Comparison of ENCODE assay signal across 21 cellular contexts in genomic region chr22:47056776-47057470, GRCh38.
DNase-seq lines count a peak whose midpoint lies in the region; FAIRE-seq and TF ChIP-seq lines count a peak whose summit lies in the region.
"Had no signal": no experiment of that assay in that cellular context is flagged by ENCODE, and none has a peak within 500 bp of the region (broad histone marks: within the 10 kb centered on the region; RNA-seq: fewer than 3 reads in every experiment).

No MANE protein-coding gene starts in this region.

- CTCF ChIA-PET in activated naive CD4-positive, alpha-beta T cell treated with anti-CD3 and anti-CD28 coated beads, Interleukin-2, amount 10 ng/mL, durations not matched to agents 7 days and 5 days (lab: Charles Lee): no interaction called here

- H3K9ac ChIP-seq in Karpas-422 (ENCODE audit: low read length): peak overlapping the region; percentile 58
- H3K9ac ChIP-seq in kidney (ENCODE audit: low read length in 2 of 2): no peak overlapping the region
- H3K9ac ChIP-seq: BLaER1 treated with 17β-estradiol and CSF1 and Interleukin-3, amounts not matched to agents 10 nM and 100 nM had no signal

- H3K27ac ChIP-seq in Karpas-422 (ENCODE audit: low read length) (peak overlapping the region; percentile 82), kidney (ENCODE audit: low read depth in 2 of 2, low read length in 2 of 2) (no peak overlapping the region), spleen (no peak overlapping the region)
- H3K27ac ChIP-seq: 22Rv1; BLaER1 treated with 17β-estradiol and CSF1 and Interleukin-3, amounts not matched to agents 10 nM and 100 nM had no signal

- 94 to 98% (median 98%) methylated on average over 18 of the region's 18 CpGs for WGBS in spleen, 5 donors

- H3K9me3 Mint-ChIP-seq in activated naive CD4-positive, alpha-beta T cell treated with anti-CD3 and anti-CD28 coated beads, Interleukin-2, amount 10 ng/mL, durations not matched to agents 7 days and 5 days: no peaks in the 10 kb centered on the region
- H3K9me3 Mint-ChIP-seq: CD8-positive, alpha-beta T cell had no signal

- peaks cover 12% of the 10 kb centered on the region; the same call in 1 of the 2 replicates for H3K79me2 ChIP-seq in Karpas-422 (ENCODE audit: low read length)

- peak overlapping the region; percentile 64 for H3K4me2 ChIP-seq in Karpas-422 (ENCODE audit: low read depth, low read length, poor library complexity, severe bottlenecking)
- H3K4me2 ChIP-seq: BLaER1 treated with 17β-estradiol and CSF1 and Interleukin-3, amounts not matched to agents 10 nM and 100 nM had no signal

- no peaks in the 10 kb centered on the region for H3K27me3 Mint-ChIP-seq in activated naive CD4-positive, alpha-beta T cell treated with anti-CD3 and anti-CD28 coated beads, Interleukin-2, amount 10 ng/mL, durations not matched to agents 7 days and 5 days

- no peak overlapping the region for H3K4me3 Mint-ChIP-seq in activated naive CD4-positive, alpha-beta T cell treated with anti-CD3 and anti-CD28 coated beads, Interleukin-2, amount 10 ng/mL, durations not matched to agents 7 days and 5 days
- H3K4me3 Mint-ChIP-seq: CD8-positive, alpha-beta T cell had no signal

- H3K9me2 ChIP-seq in Karpas-422 (replicated peaks; ENCODE audit: insufficient read depth, low read length): no peaks in the 10 kb centered on the region

- H4K20me1 ChIP-seq in Karpas-422 (ENCODE audit: insufficient read depth, low read depth, low read length): no peaks in the 10 kb centered on the region

- TF ChIP-seq POLR2A in spleen (IDR thresholded peaks at IDR 0.05): no peak

- H3K4me1 ChIP-seq in Karpas-422 (ENCODE audit: low read length): peaks cover 65% of the 10 kb centered on the region
- no peaks in the 10 kb centered on the region for H3K4me1 ChIP-seq in kidney (ENCODE audit: control insufficient read depth in 1 of 2, insufficient read depth in 1 of 2, low read depth in 1 of 2, low read length in 2 of 2)
- peaks cover 0 to 19% (median 0%) of the 10 kb centered on the region in 6 donors for H3K4me1 ChIP-seq in spleen

- H3K27me3 ChIP-seq in Karpas-422 (ENCODE audit: low read length): no peaks in the 10 kb centered on the region
- H3K27me3 ChIP-seq in spleen (replicated peaks in 1 of 7): no peaks in the 10 kb centered on the region
- H3K27me3 ChIP-seq: BLaER1 treated with 17β-estradiol and CSF1 and Interleukin-3, amounts not matched to agents 10 nM and 100 nM had no signal

- H3K27ac Mint-ChIP-seq in activated naive CD4-positive, alpha-beta T cell treated with anti-CD3 and anti-CD28 coated beads, Interleukin-2, amount 10 ng/mL, durations not matched to agents 7 days and 5 days: peak overlapping the region; percentile 58

- intact Hi-C loops in kidney (cut with DNase I) (no loop called here), spleen (cut with DNase I; ENCODE audit: low total_unique reads) (no loop called here)

- no peak for FAIRE-seq in kidney (lab: Jason Lieb, UNC)
- FAIRE-seq: GM12891 had no signal

- H3K4me1 Mint-ChIP-seq in activated naive CD4-positive, alpha-beta T cell treated with anti-CD3 and anti-CD28 coated beads, Interleukin-2, amount 10 ng/mL, durations not matched to agents 7 days and 5 days: no peaks in the 10 kb centered on the region

- H3K4me3 ChIP-seq in Karpas-422 (ENCODE audit: low read length): no peak overlapping the region; the same call in 1 of the 2 replicates
- H3K4me3 ChIP-seq in kidney (ENCODE audit: low read length in 2 of 2): no peak overlapping the region
- H3K4me3 ChIP-seq in spleen: no peak overlapping the region
- H3K4me3 ChIP-seq: BLaER1 treated with 17β-estradiol and CSF1 and Interleukin-3, amounts not matched to agents 10 nM and 100 nM had no signal

- no peak for DNase-seq in activated naive CD4-positive, alpha-beta T cell treated with anti-CD3 and anti-CD28 coated beads, Interleukin-2, amount 10 ng/mL, durations not matched to agents 7 days and 5 days
- no peak for DNase-seq in activated naive CD4-positive, alpha-beta T cell treated with anti-CD3 and anti-CD28 coated beads, Interleukin-2, amount 50 U/mL, for 16 hours
- DNase-seq in Karpas-422: no peak
- peak; percentile 59 for DNase-seq in kidney
- DNase-seq in spleen: peak; percentile 47
- DNase-seq in inferior parietal cortex (ENCODE audit: extremely low spot score): no peak
- no peak for DNase-seq in NCI-H187 treated with DMSO at 0.1 percent for 48 hours (lab: John Stamatoyannopoulos, UW)
- no peak for DNase-seq in 8988T
- DNase-seq: CD8-positive, alpha-beta T cell; DMS153; HCEC 1CT; KG1; NCI-H1105; NCI-H2081; NCI-H2171 treated with DMSO at 0.1 percent for 48 hours; NCI-H446; NCI-H526; SHP77 treated with DMSO at 0.1 percent for 48 hours had no signal

- H3K36me3 ChIP-seq in Karpas-422 (ENCODE audit: insufficient read depth, low read length) (no peaks in the 10 kb centered on the region), kidney (ENCODE audit: control insufficient read depth in 1 of 2, insufficient read depth in 2 of 2, low read length in 2 of 2) (peaks cover 3 to 6% of the 10 kb centered on the region in 2 donors), spleen (peaks cover 0 to 97% (median 16%) of the 10 kb centered on the region in 6 donors)

- H3K9me3 ChIP-seq in Karpas-422 (ENCODE audit: low read length) (no peaks in the 10 kb centered on the region), kidney (ENCODE audit: control insufficient read depth in 1 of 2, low read length in 2 of 2) (no peaks in the 10 kb centered on the region), spleen (no peaks in the 10 kb centered on the region)
- H3K9me3 ChIP-seq: BLaER1 treated with 17β-estradiol and CSF1 and Interleukin-3, amounts not matched to agents 10 nM and 100 nM had no signal

- no peak for TF ChIP-seq CTCF in kidney (IDR thresholded peaks at IDR 0.05; ENCODE audit: borderline replicate concordance, extremely low read depth, insufficient read depth)
- no peak for TF ChIP-seq CTCF in spleen (IDR thresholded peaks at IDR 0.05 in 8 of 11, conservative IDR thresholded peaks at IDR 0.05 in 3 of 11)

- H2AFZ ChIP-seq in Karpas-422 (ENCODE audit: low read length): no peak overlapping the region

- peaks cover 10% of the 10 kb centered on the region for H3K36me3 Mint-ChIP-seq in activated naive CD4-positive, alpha-beta T cell treated with anti-CD3 and anti-CD28 coated beads, Interleukin-2, amount 10 ng/mL, durations not matched to agents 7 days and 5 days

Comparison
In these comparisons a context has a peak if more than half of its experiments do, and no peak if none do; other contexts are left out.
1. DNase-seq: peak in kidney (single experiment) and spleen (single experiment); none in activated naive CD4-positive, alpha-beta T cell treated with anti-CD3 and anti-CD28 coated beads, Interleukin-2, amount 10 ng/mL, durations not matched to agents 7 days and 5 days (single experiment), activated naive CD4-positive, alpha-beta T cell treated with anti-CD3 and anti-CD28 coated beads, Interleukin-2, amount 50 U/mL, for 16 hours (single experiment), Karpas-422 (single experiment), inferior parietal cortex (single experiment), NCI-H187 treated with DMSO at 0.1 percent for 48 hours (single experiment) and 8988T (single experiment).